ENCODE assay signal across 1 cellular context in the genomic region with DNA sequence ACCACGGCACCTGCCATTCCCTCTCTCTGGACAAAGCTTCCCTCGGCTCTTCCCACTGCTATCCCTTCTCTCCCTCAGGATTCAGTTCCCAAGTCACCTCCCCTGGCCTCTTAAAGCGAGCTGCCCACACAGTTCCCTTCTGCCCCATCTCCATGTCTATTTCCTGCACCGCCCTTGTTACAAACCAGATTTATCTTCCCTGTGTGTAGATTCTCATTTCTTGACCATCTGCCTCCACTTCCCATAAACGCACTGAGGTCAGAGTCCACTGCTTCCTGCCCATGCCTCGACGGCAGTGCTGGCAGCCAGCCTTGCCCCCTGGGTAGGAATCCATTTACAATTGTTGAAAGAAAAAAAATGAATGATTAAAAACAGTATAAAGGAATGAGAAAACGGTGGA.
TF ChIP-seq lines count a peak whose summit lies in the region.

No MANE protein-coding gene starts in this region.

TF ChIP-seq in HEK293, 187 proteins besides CTCF, POLR2A, EP300 and RAD21:
- TF ChIP-seq HOXC10 (CRISPR knock-in tag; IDR thresholded peaks at IDR 0.05) (no peak), EGR2 (tag by site-specific recombination; IDR thresholded peaks at IDR 0.05; ENCODE audit: low read depth) (0 out of 2 replicates have a peak, but pooled peaks have one; percentile 10), ZNF837 (tag by site-specific recombination; IDR thresholded peaks at IDR 0.05) (no peak), ZNF146 (tag by site-specific recombination; IDR thresholded peaks at IDR 0.05) (no peak)
